7 cellular contexts compared by ENCODE assay signal in genomic region chr4:87007345-87008181, GRCh38.
DNase-seq lines count a peak whose midpoint lies in the region; ATAC-seq and TF ChIP-seq lines count a peak whose summit lies in the region.

No MANE protein-coding gene starts in this region.

- H3K27ac ChIP-seq in GM23338 (ENCODE audit: low read depth) = peak overlapping the region; percentile 97
- peak overlapping the region; percentile 99 for H3K27ac ChIP-seq in endodermal cell (ENCODE audit: low read depth, low read length)

- H4K20me1 ChIP-seq in GM23338 (replicated peaks; ENCODE audit: insufficient read depth) = peaks cover 15% of the 10 kb centered on the region

- H3K9me3 Mint-ChIP-seq in GM23338 (no peaks in the 10 kb centered on the region), endodermal cell (no peaks in the 10 kb centered on the region)
- no peaks in the 10 kb centered on the region for H3K9me3 Mint-ChIP-seq in activated CD4-positive, alpha-beta memory T cell treated with anti-CD3 and anti-CD28 coated beads, Interleukin-2, amount 10 ng/mL, durations not matched to agents 7 days and 5 days

- no peaks in the 10 kb centered on the region for H3K9me3 ChIP-seq in endodermal cell (ENCODE audit: control insufficient read depth, low read length)
- no peaks in the 10 kb centered on the region for H3K9me3 ChIP-seq in mucosa of descending colon

- intact Hi-C loops in mucosa of descending colon (cut with DNase I, micrococcal nuclease) = loop anchor here in 1 of 2 donors (10.0 kb wide), 1 partner anchor 73 kb away; the partner anchor contains the start of gene AFF1

- H3K4me1 ChIP-seq in GM23338 (ENCODE audit: insufficient read depth) (peaks cover 77% of the 10 kb centered on the region), endodermal cell (ENCODE audit: control insufficient read depth, insufficient read depth, low read length) (peaks cover 12% of the 10 kb centered on the region), mucosa of descending colon (ENCODE audit: low read depth) (peaks cover 45% of the 10 kb centered on the region)

- ATAC-seq in GM23338 = peak; percentile 16
- ATAC-seq in mucosa of descending colon = peak; percentile 18
- no peak for ATAC-seq in HG03354 (IDR thresholded peaks at IDR 0.05; ENCODE audit: poor library complexity, severe bottlenecking, unreplicated experiment)

- no peaks in the 10 kb centered on the region for H3K36me3 ChIP-seq in GM23338 (ENCODE audit: insufficient read depth)
- H3K36me3 ChIP-seq in endodermal cell (ENCODE audit: control insufficient read depth, insufficient read depth, low read length) = no peaks in the 10 kb centered on the region
- no peaks in the 10 kb centered on the region for H3K36me3 ChIP-seq in mucosa of descending colon (ENCODE audit: low read depth)

- H3K4me3 Mint-ChIP-seq in GM23338 (peak overlapping the region; percentile 96), endodermal cell (peak overlapping the region; percentile 89)
- H3K4me3 Mint-ChIP-seq in activated CD4-positive, alpha-beta memory T cell treated with anti-CD3 and anti-CD28 coated beads, Interleukin-2, amount 10 ng/mL, durations not matched to agents 7 days and 5 days = peak overlapping the region; percentile 95

- POLR2A ChIA-PET in activated CD4-positive, alpha-beta memory T cell treated with anti-CD3 and anti-CD28 coated beads, Interleukin-2, amount 10 ng/mL, durations not matched to agents 7 days and 5 days (lab: Charles Lee) = interaction anchor here (0.6 to 8.9 kb wide), 19 partner anchors 10 to 463 kb away, joined by 3 to 396 read pairs (median 4); partner anchors contain the start of genes AFF1 and KLHL8

- H3K27me3 Mint-ChIP-seq in GM23338 (ENCODE audit: insufficient read depth, low read depth, poor library complexity) = peaks cover 10% of the 10 kb centered on the region
- H3K27me3 Mint-ChIP-seq in activated CD4-positive, alpha-beta memory T cell treated with anti-CD3 and anti-CD28 coated beads, Interleukin-2, amount 10 ng/mL, durations not matched to agents 7 days and 5 days = no peaks in the 10 kb centered on the region
- no peaks in the 10 kb centered on the region for H3K27me3 Mint-ChIP-seq in endodermal cell (ENCODE audit: insufficient read depth)

- peak overlapping the region; percentile 87 for H3K27ac Mint-ChIP-seq in GM23338
- H3K27ac Mint-ChIP-seq in activated CD4-positive, alpha-beta memory T cell treated with anti-CD3 and anti-CD28 coated beads, Interleukin-2, amount 10 ng/mL, durations not matched to agents 7 days and 5 days = peak overlapping the region; percentile 98
- H3K27ac Mint-ChIP-seq in endodermal cell = peak overlapping the region; percentile 96

- peak; percentile 71 for DNase-seq in GM23338 (ENCODE audit: low spot score)
- peak; percentile 22 to 51 for DNase-seq in NCI-H446 (lab: John Stamatoyannopoulos, UW)
- DNase-seq in activated CD4-positive, alpha-beta memory T cell treated with anti-CD3 and anti-CD28 coated beads, Interleukin-2, amount 10 ng/mL, durations not matched to agents 7 days and 5 days = peak; percentile 50
- peak; percentile 77 for DNase-seq in endodermal cell
- DNase-seq in mucosa of descending colon = peak; percentile 71 to 74 (median 74)
- peak; percentile 25 for DNase-seq in stimulated activated naive CD4-positive, alpha-beta T cell treated with Interleukin-2 at 50 U/mL for 16 hours (lab: John Stamatoyannopoulos, UW)

- H3K9ac ChIP-seq in endodermal cell (ENCODE audit: extremely low read depth, low read length, poor library complexity, severe bottlenecking) = peak overlapping the region; percentile 88

- no peak for TF ChIP-seq CTCF in GM23338 (conservative IDR thresholded peaks at IDR 0.05; ENCODE audit: low read depth in 2 of 2)
- no peak for TF ChIP-seq CTCF in endodermal cell (conservative IDR thresholded peaks at IDR 0.05)
- TF ChIP-seq CTCF in mucosa of descending colon (IDR thresholded peaks at IDR 0.05) = no peak

- H3K36me3 Mint-ChIP-seq in GM23338 (ENCODE audit: low read depth) (no peaks in the 10 kb centered on the region), endodermal cell (ENCODE audit: low read depth) (no peaks in the 10 kb centered on the region)
- H3K36me3 Mint-ChIP-seq in activated CD4-positive, alpha-beta memory T cell treated with anti-CD3 and anti-CD28 coated beads, Interleukin-2, amount 10 ng/mL, durations not matched to agents 7 days and 5 days (ENCODE audit: low read depth) = peaks cover 7% of the 10 kb centered on the region

- CTCF ChIA-PET in activated CD4-positive, alpha-beta memory T cell treated with anti-CD3 and anti-CD28 coated beads, Interleukin-2, amount 10 ng/mL, durations not matched to agents 7 days and 5 days (lab: Charles Lee) = interaction anchor here (0.8 to 6.4 kb wide), 4 partner anchors 36 to 85 kb away, joined by 3 to 107 read pairs (median 24); partner anchors contain the start of gene AFF1

- H3K4me2 ChIP-seq in GM23338 = peak overlapping the region; percentile 85

- no peak overlapping the region for H2AFZ ChIP-seq in GM23338

- 0 out of 2 replicates have a peak, but pooled peaks cover 14% of the 10 kb centered on the region for H3F3A ChIP-seq in GM23338 (replicated peaks; ENCODE audit: low read depth)

- H3K79me2 ChIP-seq in GM23338 (replicated peaks; ENCODE audit: insufficient read depth) = peaks cover 66% of the 10 kb centered on the region

- H3K27me3 ChIP-seq in GM23338 (ENCODE audit: insufficient read depth) (peaks cover 11% of the 10 kb centered on the region), endodermal cell (ENCODE audit: control insufficient read depth, insufficient read depth, low read length, poor library complexity, severe bottlenecking) (no peaks in the 10 kb centered on the region)

- H3K4me1 Mint-ChIP-seq in GM23338 (peaks cover 76% of the 10 kb centered on the region), endodermal cell (peaks cover 59% of the 10 kb centered on the region)
- H3K4me1 Mint-ChIP-seq in activated CD4-positive, alpha-beta memory T cell treated with anti-CD3 and anti-CD28 coated beads, Interleukin-2, amount 10 ng/mL, durations not matched to agents 7 days and 5 days = peaks cover 54% of the 10 kb centered on the region

- 0% methylated on average over 30 to 33 of the region's 33 CpGs for WGBS in endodermal cell (ENCODE audit: insufficient coverage in 1 of 2, insufficient read length in 1 of 2), 2 experiments

- H3K4me3 ChIP-seq in GM23338 (peak overlapping the region; percentile 79), endodermal cell (ENCODE audit: low read length) (peak overlapping the region; percentile 98), mucosa of descending colon (peak overlapping the region; percentile 66)

- no peaks in the 10 kb centered on the region for H3K9me2 ChIP-seq in GM23338 (ENCODE audit: insufficient read depth)

TF ChIP-seq in GM23338, 12 proteins besides CTCF, POLR2A, EP300 and RAD21 (continues in another document):
- no peak for TF ChIP-seq STAT1 (IDR thresholded peaks at IDR 0.05; ENCODE audit: unreplicated experiment)
- no peak for TF ChIP-seq ZNF114 (CRISPR knock-in tag; IDR thresholded peaks at IDR 0.05)
- TF ChIP-seq ZNF331 (CRISPR knock-in tag; IDR thresholded peaks at IDR 0.05; ENCODE audit: low read depth) = no peak
- TF ChIP-seq CREB1 (CRISPR knock-in tag; IDR thresholded peaks at IDR 0.05; ENCODE audit: low read depth) = no peak
- no peak for TF ChIP-seq REST (IDR thresholded peaks at IDR 0.05; ENCODE audit: unreplicated experiment)

Comparison
In these comparisons a context has a peak if more than half of its experiments do, and no peak if none do; other contexts are left out.
1. DNase-seq: peak in every context shown above with its lines; median percentile 77 in endodermal cell; 74 in mucosa of descending colon; 71 in GM23338; 50 in activated CD4-positive, alpha-beta memory T cell treated with anti-CD3 and anti-CD28 coated beads, Interleukin-2, amount 10 ng/mL, durations not matched to agents 7 days and 5 days; 36 in NCI-H446; 25 in stimulated activated naive CD4-positive, alpha-beta T cell treated with Interleukin-2 at 50 U/mL for 16 hours.